22 cellular contexts compared by ENCODE assay signal in the genomic region with DNA sequence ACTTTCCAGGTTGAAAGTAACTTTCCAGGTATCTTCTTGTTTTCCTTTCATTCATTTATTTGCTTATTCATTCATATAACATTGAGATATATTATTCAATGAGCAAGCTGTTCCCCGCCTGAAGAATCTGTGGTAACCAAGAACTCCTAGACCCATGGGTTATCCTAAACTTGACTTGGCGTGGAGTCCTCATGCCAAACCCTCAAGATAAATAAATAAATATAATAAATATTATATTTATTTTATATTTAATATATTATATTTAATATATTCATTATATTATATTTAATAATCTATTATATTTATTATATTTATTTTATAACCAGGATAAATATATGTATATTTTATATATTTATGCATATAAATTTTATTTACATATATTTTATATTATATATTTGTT.
"Had no signal": no experiment of that assay in that cellular context is flagged by ENCODE, and none has a peak within 500 bp of the region (broad histone marks: within the 10 kb centered on the region; RNA-seq: fewer than 3 reads in every experiment).

No MANE protein-coding gene starts in this region.

- FAIRE-seq: HTR-8/SVneo had no signal

- H3K27ac ChIP-seq: HL-60, RWPE1 had no signal

- ATAC-seq: SK-N-SH treated with all-trans-retinoic acid at 6 μM for 48 hours had no signal

- DNase-seq: Karpas-422, MG63, NCI-H1092, NCI-H1105 treated with DMSO at 0.1 percent for 48 hours, NCI-H1417 treated with DMSO at 0.1 percent for 48 hours, NCI-H146, NCI-H1694 treated with DMSO at 0.1 percent for 48 hours, NCI-H1930, NCI-H2081, NCI-H2171, NCI-H226, NCI-H446, NCI-H510A, NCI-H524 treated with DMSO at 0.1 percent for 48 hours, NCI-H69, NCI-H774, SHP77 had no signal

- H3K36me3 ChIP-seq: MG63 had no signal

- H3K9me3 ChIP-seq: MG63 had no signal

- H3K4me3 ChIP-seq: MG63 had no signal

- H3K27me3 ChIP-seq: MG63 had no signal

- H3K27ac Mint-ChIP-seq: IgD-negative memory B cell had no signal
